In the genomic region with DNA sequence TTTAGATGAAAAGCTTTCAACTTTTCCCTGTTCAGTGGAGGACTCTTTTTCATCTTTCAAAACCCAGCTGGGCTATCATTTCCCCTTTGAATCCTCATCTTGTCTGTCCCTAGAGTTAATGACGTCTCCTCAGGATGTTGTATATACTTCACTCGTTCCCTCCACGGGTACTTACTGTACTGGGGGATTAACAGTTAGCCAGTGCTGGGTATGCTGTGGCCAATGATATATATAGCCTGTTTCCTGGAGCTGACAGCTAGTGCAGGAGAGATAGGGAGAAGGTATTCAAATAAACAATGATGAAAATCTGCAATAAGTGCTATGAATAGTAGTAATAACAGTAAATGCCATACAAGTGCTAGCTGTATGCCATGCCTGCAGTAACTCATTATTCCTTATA, we compare ENCODE assay signal across 20 cellular contexts. TPM values are rescaled to one million over a fixed set of nuclear protein-coding genes. Genes with fewer than 3 reads are reported as not detected.
DNase-seq lines count a peak whose midpoint lies in the region; ATAC-seq, FAIRE-seq and TF ChIP-seq lines count a peak whose summit lies in the region.
"Had no signal": no experiment of that assay in that cellular context is flagged by ENCODE, and none has a peak within 500 bp of the region (broad histone marks: within the 10 kb centered on the region; RNA-seq: fewer than 3 reads in every experiment).

No MANE protein-coding gene starts in this region.

- 0% methylated on average over 3 of the region's 3 CpGs for WGBS in K562 (ENCODE audit: insufficient coverage, low coverage, missing lambda C conversion rate)

- POLR2A ChIA-PET in K562 (lab: Yijun Ruan, JAX) = interaction anchor here (1.1 to 3.1 kb wide), 3 partner anchors 10 to 19 kb away, joined by 3 to 15 read pairs (median 4); a partner anchor contains a TSS

- DNase-seq in NB4 (ENCODE audit: low read depth) (peak; percentile 30), K562 (ENCODE audit: extremely low read depth in 1 of 4, low spot score in 3 of 4) (no peak), iPS-NIHi7 (ENCODE audit: extremely low spot score) (peak; percentile 7), tibial artery (no peak), posterior vena cava (ENCODE audit: low spot score) (no peak)
- DNase-seq: activated CD4-positive, alpha-beta T cell treated with anti-CD3 and anti-CD28 coated beads for 36 hours; activated effector memory CD4-positive, alpha-beta T cell treated with Interleukin-2 at 50 U/mL for 16 hours; BE2C; Calu3; GM23248; NCI-H146; NCI-H226; NK-92 treated with Interleukin-12 subunit alpha and Interleukin-12 subunit beta, amount 100 ng/mL, for 24 hours; retina; stimulated activated naive B cell treated with anti-CD40 and anti-IgM and Interleukin-4, amounts not matched to agents 10 μg/mL and 1 μg/mL and 100 μg/mL, for 72 hours had no signal

- CTCF ChIA-PET in K562 (lab: Yijun Ruan, JAX; ENCODE audit: low intra/inter-chr PET ratio) = no interaction called here

- TF ChIP-seq RAD21 in K562 (CRISPR knock-in tag; conservative IDR thresholded peaks at IDR 0.05 in 1 of 2, IDR thresholded peaks at IDR 0.05 in 1 of 2) = no peak

- H3K27me3 ChIP-seq in K562 (ENCODE audit: control insufficient read depth in 2 of 2, insufficient read depth in 2 of 2, low read length in 2 of 2) = peaks cover 3 to 24% of the 10 kb centered on the region in 2 experiments
- H3K27me3 ChIP-seq in tibial artery = no peaks in the 10 kb centered on the region
- H3K27me3 ChIP-seq: BE2C, neutrophil, thyroid gland had no signal

- ATAC-seq in K562 (no peak; the same call in 2 of the 3 replicates), GM18517 (IDR thresholded peaks at IDR 0.05; ENCODE audit: unreplicated experiment) (no peak), HG02610 (IDR thresholded peaks at IDR 0.05; ENCODE audit: unreplicated experiment) (no peak)
- ATAC-seq: activated CD4-positive, alpha-beta T cell treated with anti-CD3 and anti-CD28 coated beads for 36 hours; stimulated activated naive B cell treated with anti-CD40 and anti-IgM and Interleukin-4, amounts not matched to agents 10 μg/mL and 1 μg/mL and 100 μg/mL, for 72 hours had no signal

- intact Hi-C loops in K562 (cut with micrococcal nuclease) = no loop called here
- intact Hi-C loops in tibial artery (cut with DNase I; ENCODE audit: low total_unique reads) = no loop called here
- intact Hi-C loops in posterior vena cava (cut with DNase I) = loop anchor here in 1 of 2 donors (5.0 kb wide), 1 partner anchor 1321 kb away; a partner anchor contains a TSS

- H3K4me3 ChIP-seq in NB4 (ENCODE audit: low read depth, low read length) (no peak overlapping the region), K562 (no peak overlapping the region), tibial artery (no peak overlapping the region)
- H3K4me3 ChIP-seq: GM23248, thyroid gland had no signal

- BruUV-seq in K562 (replicated peaks; lab: Mats Ljungman, UMichigan) = no TSS peak

- no peak overlapping the region for H3K27ac ChIP-seq in K562 (ENCODE audit: extremely low read depth, low read depth, low read length)
- H3K27ac ChIP-seq in tibial artery = peak overlapping the region; percentile 8 to 27
- H3K27ac ChIP-seq: GM23248, neutrophil had no signal

- in situ Hi-C loops in K562 (cut with MboI) = no loop called here

- H3K9ac ChIP-seq in K562 (ENCODE audit: insufficient read depth in 1 of 2, low read depth in 2 of 2, low read length in 2 of 2) = no peak overlapping the region
- H3K9ac ChIP-seq: GM23248 had no signal

- TF ChIP-seq CTCF in NB4 (IDR thresholded peaks at IDR 0.05; ENCODE audit: low read depth, low read length) (no peak), K562 (IDR thresholded peaks at IDR 0.05 in 2 of 3, conservative IDR thresholded peaks at IDR 0.05 in 1 of 3; ENCODE audit: insufficient read depth in 2 of 3, low read depth in 1 of 3, low read length in 3 of 3) (no peak), tibial artery (IDR thresholded peaks at IDR 0.05) (no peak)

- TF ChIP-seq POLR2A in NB4 (IDR thresholded peaks at IDR 0.05; ENCODE audit: extremely low read depth, insufficient read length) (no peak), K562 (conservative IDR thresholded peaks at IDR 0.05) (no peak)

- H3K4me1 ChIP-seq in K562 (replicated peaks in 1 of 2; ENCODE audit: control insufficient read depth in 2 of 2, insufficient read depth in 2 of 2, low read length in 2 of 2) (no peaks in the 10 kb centered on the region; a peak in 1 of 5 replicates), tibial artery (peaks cover 0 to 32% (median 18%) of the 10 kb centered on the region in 4 donors)

- H3K9me3 ChIP-seq in K562 (replicated peaks; ENCODE audit: control insufficient read depth, insufficient read depth, low read depth, low read length) = no peaks in the 10 kb centered on the region
- H3K9me3 ChIP-seq in tibial artery = no peaks in the 10 kb centered on the region
- H3K9me3 ChIP-seq: BE2C, neutrophil, thyroid gland had no signal

- no peaks in the 10 kb centered on the region for H3K9me1 ChIP-seq in K562 (ENCODE audit: control insufficient read depth, insufficient read depth, low read length)

- no peaks in the 10 kb centered on the region for H3K79me2 ChIP-seq in K562 (ENCODE audit: control insufficient read depth, insufficient read depth, low read length)

- H3K36me3 ChIP-seq in K562 (ENCODE audit: control insufficient read depth, insufficient read depth, low read length) (no peaks in the 10 kb centered on the region), tibial artery (no peaks in the 10 kb centered on the region)
- H3K36me3 ChIP-seq: BE2C, neutrophil, thyroid gland had no signal

- H4K20me1 ChIP-seq in K562 (replicated peaks; ENCODE audit: control insufficient read depth, insufficient read depth, low read length) = no peaks in the 10 kb centered on the region

- H3K4me2 ChIP-seq in K562 (ENCODE audit: insufficient read depth, low read length) = no peak overlapping the region

- no peak for TF ChIP-seq EP300 in K562 (IDR thresholded peaks at IDR 0.05; ENCODE audit: low read length)

- FAIRE-seq in K562 (lab: Jason Lieb, UNC) = no peak
- FAIRE-seq: RCC 7860 had no signal

- H2AFZ ChIP-seq in K562 (ENCODE audit: low read depth, low read length) = no peak overlapping the region
- H2AFZ ChIP-seq: GM23248 had no signal

TF ChIP-seq in K562, 482 proteins besides CTCF, POLR2A, EP300 and RAD21:
- no peak for TF ChIP-seq TEAD2 (tag; IDR thresholded peaks at IDR 0.05)
- peak; percentile 77 for TF ChIP-seq ZNF24 (IDR thresholded peaks at IDR 0.05)

RNA-seq across cellular contexts. Expression of a gene that starts 9.9 kb away (rescaled TPM):
- 1.0 and 3.3 TPM in 2 replicates for total RNA-seq in K562 (2011; cell fraction: chromatin; rRNA removed; ENCODE audit: low replicate concordance)
- 1.4 and 1.7 TPM in 2 replicates for total RNA-seq in K562 (2011; cell fraction: nucleolus; rRNA removed)
- total RNA-seq in K562 (2011; cell fraction: nucleoplasm; rRNA removed) = 0.73 and 1.7 TPM in 2 replicates
- 0.49 and 0.64 TPM in 2 replicates for total RNA-seq in K562 (2014; rRNA removed)
- total RNA-seq in K562 (2014; rRNA removed; fragmentation: Illumina TruSeq; extraction: Trizol) = 0.04 and 0.16 TPM in 2 replicates
- 0.33 and 0.64 TPM in 2 replicates for total RNA-seq in K562 (2015; rRNA removed; fragmentation: Illumina TruSeq; extraction: Trizol)
- total RNA-seq in K562 (2021) = 0.89 and 1.2 TPM in 2 replicates
- 0.31 and 2.8 TPM in 2 replicates for polyA plus RNA-seq in K562 (2011; rRNA removed)
- polyA plus RNA-seq in K562 (2011; cell fraction: cytosol; rRNA removed) = 0.63 and 1.6 TPM in 2 replicates
- polyA plus RNA-seq in K562 (2011; cell fraction: nucleus; rRNA removed) = 2.9 and 6.7 TPM in 2 replicates
- polyA plus RNA-seq in K562 (2012) = 0.46 and 1.5 TPM in 2 replicates
- 0.42 and 0.91 TPM in 2 replicates for polyA plus RNA-seq in K562 (2014; fragmentation: Illumina TruSeq; extraction: Trizol)
- polyA plus RNA-seq in K562 (2014; fragmentation: Nextera tagmentation; extraction: Ambion mirVana) = not detected
- 0.71 and 0.78 TPM in 2 replicates for polyA plus RNA-seq in K562 (2014; rRNA removed)
- polyA minus RNA-seq in K562 (2011; rRNA and poly(A)+ RNA removed) = 0.21 and 2.1 TPM in 2 replicates
- polyA minus RNA-seq in K562 (2011; cell fraction: cytosol; rRNA and poly(A)+ RNA removed) = 1.2 TPM in 1 of 2 replicates, not detected in the other
- 0.40 and 5.1 TPM in 2 replicates for polyA minus RNA-seq in K562 (2011; cell fraction: nucleus; rRNA and poly(A)+ RNA removed)
- 10 to 100 TPM in 1 of 2 donors, 1 to 10 TPM in 1; 6.5 to 10.3 TPM for total RNA-seq in posterior vena cava

Comparison
In these comparisons a context has a peak if more than half of its experiments do, and no peak if none do; other contexts are left out.
1. DNase-seq: peak in NB4 (single experiment) and iPS-NIHi7 (single experiment); none in K562 (0 of 4), tibial artery (0 of 2) and posterior vena cava (single experiment).